ENCODE assay signal across 7 cellular contexts in the genomic region with DNA sequence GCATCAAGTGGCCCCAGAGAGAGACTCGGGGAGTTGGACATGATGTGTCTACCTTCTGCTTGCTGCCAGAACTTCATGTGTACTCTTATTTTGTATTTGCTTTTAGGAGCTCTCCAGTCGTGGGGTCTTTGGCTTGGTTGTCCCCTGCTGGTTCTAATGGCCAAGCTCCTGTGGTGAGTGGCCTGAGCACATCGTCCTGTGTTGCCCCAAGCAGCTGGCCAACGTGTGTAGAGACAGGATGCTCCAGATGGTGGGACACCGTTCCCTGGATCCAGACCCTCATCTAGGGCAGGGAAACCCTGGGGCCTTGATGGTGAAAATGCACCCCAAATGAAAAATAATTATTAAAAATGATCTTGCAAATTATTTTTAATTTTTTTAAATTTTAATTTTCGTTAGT.
DNase-seq lines count a peak whose midpoint lies in the region; ATAC-seq and TF ChIP-seq lines count a peak whose summit lies in the region.
"Not testable (repeated sequence)": the region's sequence is repeated elsewhere in the genome, so short reads cannot be mapped to it uniquely, and the experiment has no call there.

No MANE protein-coding gene starts in this region.

- H3K27me3 ChIP-seq in Karpas-422 (ENCODE audit: low read length): not testable (repeated sequence)
- peaks cover 15% of the 10 kb centered on the region for H3K27me3 ChIP-seq in upper lobe of right lung

- H3K9me2 ChIP-seq in Karpas-422 (replicated peaks; ENCODE audit: insufficient read depth, low read length): not testable (repeated sequence)

- not testable (repeated sequence) for H3K9me3 ChIP-seq in Karpas-422 (ENCODE audit: low read length); upper lobe of right lung

- H3K4me3 ChIP-seq in Karpas-422 (ENCODE audit: low read length); upper lobe of right lung: not testable (repeated sequence)

- not testable (repeated sequence) for H3K4me1 ChIP-seq in Karpas-422 (ENCODE audit: low read length); upper lobe of right lung

- H3K9ac ChIP-seq in Karpas-422 (ENCODE audit: low read length): not testable (repeated sequence)

- not testable (repeated sequence) for H3K79me2 ChIP-seq in Karpas-422 (ENCODE audit: low read length)

- not testable (repeated sequence) for ATAC-seq in Right ventricle myocardium superior (ENCODE audit: poor library complexity); upper lobe of right lung

- not testable (repeated sequence) for H4K20me1 ChIP-seq in Karpas-422 (ENCODE audit: insufficient read depth, low read depth, low read length)

- intact Hi-C loops in Right ventricle myocardium superior (cut with DNase I); posterior vena cava (cut with DNase I); upper lobe of right lung (cut with DNase I): not testable (repeated sequence)

- not testable (repeated sequence) for H2AFZ ChIP-seq in Karpas-422 (ENCODE audit: low read length)

- TF ChIP-seq CTCF in upper lobe of right lung (IDR thresholded peaks at IDR 0.05): not testable (repeated sequence)

- not testable (repeated sequence) for H3K4me2 ChIP-seq in Karpas-422 (ENCODE audit: low read depth, low read length, poor library complexity, severe bottlenecking)

- not testable (repeated sequence) for H3K36me3 ChIP-seq in Karpas-422 (ENCODE audit: insufficient read depth, low read length); upper lobe of right lung

- peak; percentile 33 for DNase-seq in Karpas-422
- DNase-seq in SK-N-DZ (ENCODE audit: low spot score): peak; percentile 0
- peak; percentile 42 for DNase-seq in ecto neural progenitor cell (ENCODE audit: low spot score)
- peak; percentile 37 for DNase-seq in Right ventricle myocardium superior
- DNase-seq in islet precursor cell: peak; percentile 31
- peak; percentile 77 for DNase-seq in posterior vena cava (ENCODE audit: low spot score)
- DNase-seq in upper lobe of right lung: peak; percentile 56

- H3K27ac ChIP-seq in Karpas-422 (ENCODE audit: low read length); upper lobe of right lung: not testable (repeated sequence)

Comparison
In these comparisons a context has a peak if more than half of its experiments do, and no peak if none do; other contexts are left out.
1. DNase-seq: peak in every context shown above with its lines; median percentile 77 in posterior vena cava; 56 in upper lobe of right lung; 42 in ecto neural progenitor cell; 37 in Right ventricle myocardium superior; 33 in Karpas-422; 31 in islet precursor cell; 0 in SK-N-DZ.